ENCODE assay signal across 8 cellular contexts in genomic region chr2:43226955-43227829, GRCh38. TPM values are rescaled to one million over a fixed set of nuclear protein-coding genes. Genes with fewer than 3 reads are reported as not detected.
A peak's percentile ranks its signal among the peaks of the same experiment; 100 is the strongest.
DNase-seq lines count a peak whose midpoint lies in the region; ATAC-seq and TF ChIP-seq lines count a peak whose summit lies in the region.

No MANE protein-coding gene starts in this region.

- peak overlapping the region; percentile 85 to 100 (median 93) for H3K27ac Mint-ChIP-seq in nephron
- peak overlapping the region; percentile 93 to 97 for H3K27ac Mint-ChIP-seq in stimulated activated naive CD8-positive, alpha-beta T cell treated with anti-CD3 and anti-CD28 coated beads, Interleukin-15, amount 100 ng/mL, for 72 hours

- no peaks in the 10 kb centered on the region for H3K9me3 Mint-ChIP-seq in nephron
- no peaks in the 10 kb centered on the region for H3K9me3 Mint-ChIP-seq in stimulated activated naive CD8-positive, alpha-beta T cell treated with anti-CD3 and anti-CD28 coated beads, Interleukin-15, amount 100 ng/mL, for 72 hours

- peak; percentile 70 to 83 for DNase-seq in AML-193 (lab: John Stamatoyannopoulos, UW)
- DNase-seq in Peyer's patch, result peak; percentile 83 to 98 (median 96)
- peak; percentile 51 for DNase-seq in activated effector memory CD4-positive, alpha-beta T cell treated with Interleukin-2 at 50 U/mL for 16 hours
- DNase-seq in fibroblast of the aortic adventitia (ENCODE audit: low read depth), result peak; percentile 84
- peak; percentile 72 to 75 for DNase-seq in stimulated activated naive CD8-positive, alpha-beta T cell treated with anti-CD3 and anti-CD28 coated beads, Interleukin-15, amount 100 ng/mL, for 72 hours

- H3K36me3 ChIP-seq in HUES48 (ENCODE audit: control insufficient read depth, insufficient read depth, low read length) (peaks cover 33% of the 10 kb centered on the region), Peyer's patch (peaks cover 0 to 37% (median 4%) of the 10 kb centered on the region in 3 donors)

- no peaks in the 10 kb centered on the region for H3K27me3 ChIP-seq in HUES48 (ENCODE audit: control insufficient read depth, insufficient read depth, low read length)
- no peaks in the 10 kb centered on the region for H3K27me3 ChIP-seq in Peyer's patch

- peak overlapping the region; percentile 91 for H3K9ac ChIP-seq in HUES48 (ENCODE audit: low read depth, low read length)

- H3K4me1 ChIP-seq in HUES48 (ENCODE audit: control insufficient read depth, insufficient read depth, low read length) (peaks cover 41% of the 10 kb centered on the region), Peyer's patch (peaks cover 0 to 17% (median 13%) of the 10 kb centered on the region in 4 donors)

- H3K4me3 Mint-ChIP-seq in nephron, result peak overlapping the region; percentile 90 to 93 (median 92)
- H3K4me3 Mint-ChIP-seq in stimulated activated naive CD8-positive, alpha-beta T cell treated with anti-CD3 and anti-CD28 coated beads, Interleukin-15, amount 100 ng/mL, for 72 hours, result peak overlapping the region; percentile 91 to 96

- TF ChIP-seq POLR2A in GM19099 (IDR thresholded peaks at IDR 0.05; ENCODE audit: extremely low read depth, insufficient read length, low read depth), result peak; percentile 42
- peak; percentile 38 to 79 for TF ChIP-seq POLR2A in Peyer's patch (IDR thresholded peaks at IDR 0.05)

- H3K36me3 Mint-ChIP-seq in nephron (ENCODE audit: low read depth), result peaks cover 26% of the 10 kb centered on the region

- H3K27ac ChIP-seq in HUES48 (ENCODE audit: low read depth, low read length) (peak overlapping the region; percentile 99), Peyer's patch (peak overlapping the region; percentile 94 to 100 (median 100))

- no peaks in the 10 kb centered on the region for H3K9me3 ChIP-seq in HUES48 (ENCODE audit: control insufficient read depth, insufficient read depth, low read length)
- no peaks in the 10 kb centered on the region for H3K9me3 ChIP-seq in Peyer's patch

- TF ChIP-seq CTCF in Peyer's patch (IDR thresholded peaks at IDR 0.05), result peak in 2 of 6 experiments; percentile 43 to 60
- TF ChIP-seq CTCF in fibroblast of the aortic adventitia (IDR thresholded peaks at IDR 0.05; ENCODE audit: insufficient read depth, low read length), result no peak
- TF ChIP-seq CTCF in nephron (IDR thresholded peaks at IDR 0.05; ENCODE audit: unreplicated experiment in 3 of 3), result peak in 1 of 3 experiments; percentile 47

- H3K4me3 ChIP-seq in HUES48 (ENCODE audit: low read depth, low read length), result peak overlapping the region; percentile 89
- peak overlapping the region; percentile 74 to 95 (median 84) for H3K4me3 ChIP-seq in Peyer's patch
- H3K4me3 ChIP-seq in fibroblast of the aortic adventitia (ENCODE audit: low read depth, low read length), result peak overlapping the region; percentile 81

- peak; percentile 28 for ATAC-seq in stimulated activated naive CD8-positive, alpha-beta T cell treated with anti-CD3 and anti-CD28 coated beads, Interleukin-15, amount 100 ng/mL, for 72 hours

- no peaks in the 10 kb centered on the region for H3K27me3 Mint-ChIP-seq in nephron (ENCODE audit: low read depth)
- no peaks in the 10 kb centered on the region for H3K27me3 Mint-ChIP-seq in stimulated activated naive CD8-positive, alpha-beta T cell treated with anti-CD3 and anti-CD28 coated beads, Interleukin-15, amount 100 ng/mL, for 72 hours

- H3K4me1 Mint-ChIP-seq in nephron, result peaks cover 41% of the 10 kb centered on the region
- H3K4me1 Mint-ChIP-seq in stimulated activated naive CD8-positive, alpha-beta T cell treated with anti-CD3 and anti-CD28 coated beads, Interleukin-15, amount 100 ng/mL, for 72 hours, result peaks cover 33% of the 10 kb centered on the region

RNA-seq across cellular contexts. Expression of gene ZFP36L2, which starts 0.8 kb away (rescaled TPM):
- total RNA-seq in Peyer's patch, result 100 to 1,000 TPM in 3 of 4 donors, 10 to 100 TPM in 1; 90.4 to 227 (median 148) TPM
- 34.3 and 50.4 TPM in 2 replicates for total RNA-seq in fibroblast of the aortic adventitia (ENCODE audit: low replicate concordance)

Comparison
In these comparisons a context has a peak if more than half of its experiments do, and no peak if none do; other contexts are left out.
1. Peak in every context shown above with its lines: DNase-seq, ATAC-seq, H3K4me3 ChIP-seq and H3K27ac ChIP-seq.